In the genomic region with DNA sequence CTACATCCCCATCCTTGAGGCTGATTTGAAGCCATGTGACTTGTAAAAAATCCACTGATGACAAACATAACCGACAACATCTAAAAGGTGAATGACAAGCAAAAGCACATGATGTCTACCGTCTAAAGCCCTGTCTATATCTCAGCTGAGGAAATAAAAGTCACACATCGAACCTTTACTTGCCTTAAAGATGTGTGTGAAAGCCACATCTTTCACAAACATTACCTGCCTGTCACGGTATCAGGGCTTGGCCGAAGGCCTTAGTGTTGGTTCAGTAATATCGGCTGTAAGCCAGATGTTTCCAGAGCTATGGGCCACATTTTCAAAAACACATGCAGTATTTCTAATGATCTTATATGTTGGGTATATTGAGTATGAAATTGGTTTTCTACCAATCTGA, we compare ENCODE assay signal across 30 cellular contexts.
"Had no signal": no experiment of that assay in that cellular context is flagged by ENCODE, and none has a peak within 500 bp of the region (broad histone marks: within the 10 kb centered on the region; RNA-seq: fewer than 3 reads in every experiment).

No MANE protein-coding gene starts in this region.

- H3K27me3 Mint-ChIP-seq: stimulated activated naive CD8-positive, alpha-beta T cell treated with anti-CD3 and anti-CD28 coated beads, Interleukin-15, Interleukin-2, amounts not matched to agents 100 ng/mL and 50 ng/mL, for 24 hours had no signal

- H3K4me1 Mint-ChIP-seq: activated T-helper 17 cell treated with anti-CD3 and anti-CD28 coated beads, Interleukin-2, amount 50 U/mL, for 72 hours had no signal

- H3K36me3 Mint-ChIP-seq: stimulated activated effector memory CD8-positive, alpha-beta T cell treated with anti-CD3 and anti-CD28 coated beads, Interleukin-12 subunit alpha, Interleukin-12 subunit beta, amount 100 ng/mL, for 72 hours had no signal

- H3K4me3 ChIP-seq: coronary artery, dorsolateral prefrontal cortex, gastrocnemius medialis, lower lobe of right lung, mucosa of descending colon, ovary, prostate gland, sigmoid colon, thyroid gland had no signal

- FAIRE-seq: small intestine had no signal

- H3K36me3 ChIP-seq: gastrocnemius medialis, lower lobe of right lung, ovary, prostate gland, sigmoid colon, thyroid gland, WERI-Rb-1 had no signal

- H3K4me3 Mint-ChIP-seq: activated T-cell treated with anti-CD3 and anti-CD28 coated beads, Interleukin-2, amount 50 U/mL, for 4 hours; activated T-helper 17 cell treated with anti-CD3 and anti-CD28 coated beads, Interleukin-2, amount 50 U/mL, for 72 hours; nephron progenitor cell; stimulated activated effector memory CD8-positive, alpha-beta T cell treated with anti-CD3 and anti-CD28 coated beads, Interleukin-12 subunit alpha, Interleukin-12 subunit beta, amount 100 ng/mL, for 72 hours; stimulated activated naive CD8-positive, alpha-beta T cell treated with anti-CD3 and anti-CD28 coated beads, Interleukin-15, Interleukin-2, amounts not matched to agents 100 ng/mL and 50 ng/mL, for 24 hours; T-helper 1 cell treated with Interleukin-12 subunit alpha and Interleukin-12 subunit beta and Interleukin-4 antibody, amounts not matched to agents 30 μg/mL and 1 μg/mL, for 36 hours had no signal

- H3K27ac ChIP-seq: dorsolateral prefrontal cortex, gastrocnemius medialis, lower lobe of right lung, ovary, prostate gland, thyroid gland, WERI-Rb-1 had no signal

- H3K27me3 ChIP-seq: dorsolateral prefrontal cortex, gastrocnemius medialis, ovary, sigmoid colon, thyroid gland had no signal

- ATAC-seq: activated CD4-positive, CD25-positive, alpha-beta regulatory T cell treated with anti-CD3 and anti-CD28 coated beads, Interleukin-2, amount 50 U/mL, for 24 hours; activated T-cell treated with anti-CD3 and anti-CD28 coated beads, Interleukin-2, amount 50 U/mL, for 4 hours; activated T-helper 17 cell treated with anti-CD3 and anti-CD28 coated beads, Interleukin-2, amount 50 U/mL, for 72 hours; gastrocnemius medialis; mucosa of descending colon; stimulated activated effector memory CD8-positive, alpha-beta T cell treated with anti-CD3 and anti-CD28 coated beads, Interleukin-12 subunit alpha, Interleukin-12 subunit beta, amount 100 ng/mL, for 72 hours had no signal

- H3K27ac Mint-ChIP-seq: activated T-helper 17 cell treated with anti-CD3 and anti-CD28 coated beads, Interleukin-2, amount 50 U/mL, for 72 hours; nephron progenitor cell; stimulated activated effector memory CD8-positive, alpha-beta T cell treated with anti-CD3 and anti-CD28 coated beads, Interleukin-12 subunit alpha, Interleukin-12 subunit beta, amount 100 ng/mL, for 72 hours; stimulated activated naive CD8-positive, alpha-beta T cell treated with anti-CD3 and anti-CD28 coated beads, Interleukin-15, Interleukin-2, amounts not matched to agents 100 ng/mL and 50 ng/mL, for 24 hours; T-helper 1 cell treated with Interleukin-12 subunit alpha and Interleukin-12 subunit beta and Interleukin-4 antibody, amounts not matched to agents 30 μg/mL and 1 μg/mL, for 36 hours had no signal

- H3K9me3 ChIP-seq: gastrocnemius medialis, lower lobe of right lung, mucosa of descending colon, ovary, prostate gland, sigmoid colon, thyroid gland had no signal

- DNase-seq: activated CD4-positive, alpha-beta T cell treated with anti-CD3 and anti-CD28 coated beads for 48 hours; activated CD4-positive, alpha-beta T cell treated with anti-CD3 and anti-CD28 coated beads, Interleukin-2, amount 50 U/mL, for 48 hours; activated CD8-positive, alpha-beta memory T cell treated with anti-CD3 and anti-CD28 coated beads, Interleukin-2, amount 50 U/mL, for 48 hours; activated gamma-delta T cell treated with Interleukin-2 at 50 U/mL for 16 hours; activated naive CD4-positive, alpha-beta T cell treated with anti-CD3 and anti-CD28 coated beads, Interleukin-2, amount 50 U/mL, for 16 hours; activated T-cell treated with anti-CD3 and anti-CD28 coated beads, Interleukin-2, amount 50 U/mL, for 4 hours; amygdala; dorsolateral prefrontal cortex; effector memory CD4-positive, alpha-beta T cell; gastrocnemius medialis; head of caudate nucleus; hypothalamus; lower lobe of right lung; mucosa of descending colon; nephron progenitor cell; ovary; retina; sigmoid colon; small intestine; stimulated activated CD4-positive, alpha-beta T cell treated with anti-CD3 and anti-CD28 coated beads, Interleukin-4, amount 100 ng/mL, for 24 hours; T-helper 9 cell; thyroid gland; WERI-Rb-1 had no signal

- H3K4me1 ChIP-seq: thyroid gland had no signal

- H3K9me3 Mint-ChIP-seq: activated T-cell treated with anti-CD3 and anti-CD28 coated beads, Interleukin-2, amount 50 U/mL, for 4 hours; activated T-helper 17 cell treated with anti-CD3 and anti-CD28 coated beads, Interleukin-2, amount 50 U/mL, for 72 hours; nephron progenitor cell; stimulated activated effector memory CD8-positive, alpha-beta T cell treated with anti-CD3 and anti-CD28 coated beads, Interleukin-12 subunit alpha, Interleukin-12 subunit beta, amount 100 ng/mL, for 72 hours; stimulated activated naive CD8-positive, alpha-beta T cell treated with anti-CD3 and anti-CD28 coated beads, Interleukin-15, Interleukin-2, amounts not matched to agents 100 ng/mL and 50 ng/mL, for 24 hours; T-helper 1 cell treated with Interleukin-12 subunit alpha and Interleukin-12 subunit beta and Interleukin-4 antibody, amounts not matched to agents 30 μg/mL and 1 μg/mL, for 36 hours had no signal
